17 cellular contexts compared by ENCODE assay signal in genomic region chr6:56647172-56647762, GRCh38. TPM values are rescaled to one million over a fixed set of nuclear protein-coding genes. Genes with fewer than 3 reads are reported as not detected.
DNase-seq lines count a peak whose midpoint lies in the region; ATAC-seq and TF ChIP-seq lines count a peak whose summit lies in the region.
"Had no signal": no experiment of that assay in that cellular context is flagged by ENCODE, and none has a peak within 500 bp of the region (broad histone marks: within the 10 kb centered on the region; RNA-seq: fewer than 3 reads in every experiment).

No MANE protein-coding gene starts in this region.

- H3K27me3 ChIP-seq in gastroesophageal sphincter (no peaks in the 10 kb centered on the region), gastrocnemius medialis (no peaks in the 10 kb centered on the region)

- peaks cover 0 to 40% of the 10 kb centered on the region in 2 donors for H3K36me3 ChIP-seq in gastroesophageal sphincter
- peaks cover 0 to 31% of the 10 kb centered on the region in 2 donors for H3K36me3 ChIP-seq in gastrocnemius medialis

- H3K9me3 ChIP-seq in gastroesophageal sphincter = no peaks in the 10 kb centered on the region
- H3K9me3 ChIP-seq in gastrocnemius medialis = no peaks in the 10 kb centered on the region

- intact Hi-C loops in gastrocnemius medialis (cut with DNase I; ENCODE audit: low total_unique reads) = loop anchor here (10.0 kb wide), 1 partner anchor 668 kb away; the partner anchor contains the start of gene PRIM2

- H3K4me3 ChIP-seq in gastroesophageal sphincter (no peak overlapping the region), gastrocnemius medialis (no peak overlapping the region), coronary artery (no peak overlapping the region)

- TF ChIP-seq EP300 in gastroesophageal sphincter (IDR thresholded peaks at IDR 0.05) = no peak

- TF ChIP-seq POLR2A in gastroesophageal sphincter (IDR thresholded peaks at IDR 0.05) (no peak), gastrocnemius medialis (IDR thresholded peaks at IDR 0.05) (no peak)

- 44 to 79% methylated on average over 9 to 12 of the region's 12 CpGs for WGBS in gastroesophageal sphincter (ENCODE audit: low coverage in 1 of 2), 2 donors

- no peak for TF ChIP-seq CTCF in gastroesophageal sphincter (IDR thresholded peaks at IDR 0.05)
- TF ChIP-seq CTCF in gastrocnemius medialis (IDR thresholded peaks at IDR 0.05 in 4 of 5, conservative IDR thresholded peaks at IDR 0.05 in 1 of 5) = no peak
- no peak for TF ChIP-seq CTCF in coronary artery (IDR thresholded peaks at IDR 0.05)

- H3K4me1 ChIP-seq in gastroesophageal sphincter (peaks cover 1 to 39% (median 4%) of the 10 kb centered on the region in 3 donors), gastrocnemius medialis (peaks cover 5 to 23% of the 10 kb centered on the region in 2 donors)

- H3K27ac ChIP-seq in gastroesophageal sphincter (peak overlapping the region in 3 of 4 donors; percentile 5 to 50 (median 5)), gastrocnemius medialis (peak overlapping the region in 3 of 4 donors; percentile 22 to 55 (median 38)), coronary artery (no peak overlapping the region)
- H3K27ac ChIP-seq: HL-60 had no signal

- DNase-seq in DMS79 treated with DMSO at 0.1 percent for 48 hours (lab: John Stamatoyannopoulos, UW) (peak; percentile 13), NCI-H446 treated with DMSO at 0.1 percent for 48 hours (lab: John Stamatoyannopoulos, UW) (peak; percentile 83), gastrocnemius medialis (no peak), NCI-H748 treated with DMSO at 0.1 percent for 48 hours (lab: John Stamatoyannopoulos, UW) (no peak), coronary artery (ENCODE audit: low spot score) (no peak)
- DNase-seq: CD8-positive, alpha-beta memory T cell; DMS53; H9; NCI-H1105; NCI-H1694; NCI-H2081 treated with DMSO at 0.1 percent for 48 hours; NCI-H510A treated with DMSO at 0.1 percent for 48 hours; PC-3; RPMI8226 had no signal

- in situ Hi-C loops in gastrocnemius medialis (cut with MboI; ENCODE audit: low sequenced_read_pairs in 4 of 4) = loop anchor here in 2 of 4 donors (5.0 to 25.0 kb wide), 4 partner anchors 48 to 540 kb away; no protein-coding TSS in a partner anchor

- ATAC-seq in gastroesophageal sphincter = no peak
- ATAC-seq in gastrocnemius medialis = peak in 1 of 2 donors; percentile 17
- ATAC-seq in GM18520 (IDR thresholded peaks at IDR 0.05; ENCODE audit: unreplicated experiment) = no peak
- ATAC-seq: PC-3 had no signal

RNA-seq across cellular contexts. Expression of gene DST, which starts 4.6 kb away (rescaled TPM):
- total RNA-seq in gastroesophageal sphincter = 100 to 1,000 TPM; 442 to 716 (median 661) TPM
- 100 to 1,000 TPM; 114 to 219 (median 204) TPM for total RNA-seq in gastrocnemius medialis

Comparison
In these comparisons a context has a peak if more than half of its experiments do, and no peak if none do; other contexts are left out.
1. DNase-seq: peak in DMS79 treated with DMSO at 0.1 percent for 48 hours (single experiment) and NCI-H446 treated with DMSO at 0.1 percent for 48 hours (single experiment); none in gastrocnemius medialis (0 of 2), NCI-H748 treated with DMSO at 0.1 percent for 48 hours (single experiment) and coronary artery (single experiment).
2. H3K27ac ChIP-seq: peak in gastroesophageal sphincter (3 of 4) and gastrocnemius medialis (3 of 4); none in coronary artery (0 of 2).